In genomic region chr2:11936761-11937160, GRCh38 we compare ENCODE assay signal across 18 cellular contexts.
"Had no signal": no experiment of that assay in that cellular context is flagged by ENCODE, and none has a peak within 500 bp of the region (broad histone marks: within the 10 kb centered on the region; RNA-seq: fewer than 3 reads in every experiment).

No MANE protein-coding gene starts in this region.

- H3K4me3 ChIP-seq: coronary artery, dorsolateral prefrontal cortex, esophagus muscularis mucosa, gastrocnemius medialis, heart right ventricle, left lung, lower lobe of right lung had no signal

- H3K36me3 Mint-ChIP-seq: mesothelial cell of epicardium had no signal

- H3K36me3 ChIP-seq: esophagus muscularis mucosa, gastrocnemius medialis, heart right ventricle, left lung, lower lobe of right lung had no signal

- H3K27ac ChIP-seq: coronary artery, dorsolateral prefrontal cortex, esophagus muscularis mucosa, gastrocnemius medialis, heart right ventricle, left lung, lower lobe of right lung had no signal

- H3K27me3 ChIP-seq: esophagus muscularis mucosa, gastrocnemius medialis, heart right ventricle, left lung had no signal

- H3K4me1 ChIP-seq: esophagus muscularis mucosa, gastrocnemius medialis, left lung had no signal

- H3K4me3 Mint-ChIP-seq: mesothelial cell of epicardium had no signal

- H3K27ac Mint-ChIP-seq: mesothelial cell of epicardium had no signal

- H3K9me3 ChIP-seq: esophagus muscularis mucosa, gastrocnemius medialis, heart right ventricle, left lung, lower lobe of right lung had no signal

- DNase-seq: dermis blood vessel endothelial cell; dorsolateral prefrontal cortex; effector CD4-positive, alpha-beta T cell; effector memory CD4-positive, alpha-beta T cell; foreskin melanocyte; gastrocnemius medialis; glutamatergic neuron; head of caudate nucleus; heart right ventricle; hippocampal formation; left cardiac atrium; left lung; left ventricle myocardium superior; lower lobe of right lung; mesenchymal stem cell had no signal
